8 cellular contexts compared by ENCODE assay signal in genomic region chr5:180828756-180829531, GRCh38. TPM values are rescaled to one million over a fixed set of nuclear protein-coding genes. Genes with fewer than 3 reads are reported as not detected.
DNase-seq lines count a peak whose midpoint lies in the region; ATAC-seq and TF ChIP-seq lines count a peak whose summit lies in the region.
"Not testable (repeated sequence)": the region's sequence is repeated elsewhere in the genome, so short reads cannot be mapped to it uniquely, and the experiment has no call there.

No MANE protein-coding gene starts in this region.

- H3K27me3 ChIP-seq in BLaER1 treated with 17β-estradiol and CSF1 and Interleukin-3, amounts not matched to agents 10 nM and 100 nM; prostate gland (replicated peaks; ENCODE audit: insufficient read depth); testis: not testable (repeated sequence)

- not testable (repeated sequence) for TF ChIP-seq CTCF in endothelial cell (IDR thresholded peaks at IDR 0.05; ENCODE audit: unreplicated experiment); prostate gland (IDR thresholded peaks at IDR 0.05); testis (IDR thresholded peaks at IDR 0.05)

- WGBS in prostate gland, result 95% methylated on average over 13 of the region's 13 CpGs
- WGBS in testis, 2 donors, result 87 to 91% methylated on average over 13 of the region's 13 CpGs

- peak overlapping the region in 3 of 11 experiments; percentile 89 to 99 (median 97); a peak in 4 of 22 replicates for H3K4me2 ChIP-seq in BLaER1 treated with 17β-estradiol and CSF1 and Interleukin-3, amounts not matched to agents 10 nM and 100 nM

- not testable (repeated sequence) for TF ChIP-seq POLR2A in prostate gland (IDR thresholded peaks at IDR 0.05); testis (IDR thresholded peaks at IDR 0.05)

- not testable (repeated sequence) for H3K9me3 Mint-ChIP-seq in IgD-negative memory B cell; activated CD4-positive, alpha-beta T cell treated with anti-CD3 and anti-CD28 coated beads for 36 hours (ENCODE audit: low read depth); activated naive CD8-positive, alpha-beta T cell treated with anti-CD3 and anti-CD28 coated beads, Interleukin-2, amount 10 ng/mL, durations not matched to agents 7 days and 5 days; endothelial cell (ENCODE audit: unreplicated experiment); memory B cell

- DNase-seq in activated CD4-positive, alpha-beta T cell treated with anti-CD3 and anti-CD28 coated beads for 36 hours; activated naive CD8-positive, alpha-beta T cell treated with anti-CD3 and anti-CD28 coated beads, Interleukin-2, amount 10 ng/mL, durations not matched to agents 7 days and 5 days; endothelial cell (ENCODE audit: low spot score); memory B cell (ENCODE audit: low spot score in 2 of 2); prostate gland (ENCODE audit: low spot score); testis: not testable (repeated sequence)

- H3K36me3 Mint-ChIP-seq in IgD-negative memory B cell, result peaks cover 11% of the 10 kb centered on the region
- H3K36me3 Mint-ChIP-seq in activated CD4-positive, alpha-beta T cell treated with anti-CD3 and anti-CD28 coated beads for 36 hours (ENCODE audit: low read depth), result peaks cover 25% of the 10 kb centered on the region
- peaks cover 23% of the 10 kb centered on the region for H3K36me3 Mint-ChIP-seq in activated naive CD8-positive, alpha-beta T cell treated with anti-CD3 and anti-CD28 coated beads, Interleukin-2, amount 10 ng/mL, durations not matched to agents 7 days and 5 days
- H3K36me3 Mint-ChIP-seq in endothelial cell (ENCODE audit: low read depth, unreplicated experiment), result peaks cover 30% of the 10 kb centered on the region
- peaks cover 22% of the 10 kb centered on the region for H3K36me3 Mint-ChIP-seq in memory B cell

- peak overlapping the region in 7 of 10 experiments; percentile 73 to 94 (median 84); a peak in 9 of 20 replicates for H3K4me3 ChIP-seq in BLaER1 treated with 17β-estradiol and CSF1 and Interleukin-3, amounts not matched to agents 10 nM and 100 nM
- H3K4me3 ChIP-seq in prostate gland, testis: not testable (repeated sequence)

- CTCF ChIA-PET in activated CD4-positive, alpha-beta T cell treated with anti-CD3 and anti-CD28 coated beads for 36 hours (lab: Charles Lee), result interaction anchor here (1.4 to 2.5 kb wide), 3 partner anchors 15 to 40 kb away, joined by 4 to 11 read pairs (median 10); no protein-coding TSS in a partner anchor

- peaks cover 16 to 21% (median 20%) of the 10 kb centered on the region in 3 donors for H3K4me1 Mint-ChIP-seq in IgD-negative memory B cell
- H3K4me1 Mint-ChIP-seq in activated CD4-positive, alpha-beta T cell treated with anti-CD3 and anti-CD28 coated beads for 36 hours, result peaks cover 58% of the 10 kb centered on the region
- peaks cover 23% of the 10 kb centered on the region for H3K4me1 Mint-ChIP-seq in activated naive CD8-positive, alpha-beta T cell treated with anti-CD3 and anti-CD28 coated beads, Interleukin-2, amount 10 ng/mL, durations not matched to agents 7 days and 5 days
- H3K4me1 Mint-ChIP-seq in endothelial cell (ENCODE audit: unreplicated experiment), result peaks cover 34% of the 10 kb centered on the region
- H3K4me1 Mint-ChIP-seq in memory B cell, result peaks cover 25% of the 10 kb centered on the region

- H3K27me3 Mint-ChIP-seq in IgD-negative memory B cell; activated CD4-positive, alpha-beta T cell treated with anti-CD3 and anti-CD28 coated beads for 36 hours; activated naive CD8-positive, alpha-beta T cell treated with anti-CD3 and anti-CD28 coated beads, Interleukin-2, amount 10 ng/mL, durations not matched to agents 7 days and 5 days; memory B cell: not testable (repeated sequence)
- peaks cover 19% of the 10 kb centered on the region for H3K27me3 Mint-ChIP-seq in endothelial cell (ENCODE audit: unreplicated experiment)

- peaks cover 27 to 71% (median 33%) of the 10 kb centered on the region in 10 experiments for H3K4me1 ChIP-seq in BLaER1 treated with 17β-estradiol and CSF1 and Interleukin-3, amounts not matched to agents 10 nM and 100 nM
- H3K4me1 ChIP-seq in prostate gland (replicated peaks), result not testable (repeated sequence)
- peaks cover 20% of the 10 kb centered on the region for H3K4me1 ChIP-seq in testis

- intact Hi-C loops in activated CD4-positive, alpha-beta T cell treated with anti-CD3 and anti-CD28 coated beads for 36 hours (cut with DNase I, micrococcal nuclease); prostate gland (cut with DNase I); testis (cut with DNase I; ENCODE audit: low total_unique reads): not testable (repeated sequence)

- peak overlapping the region; percentile 39 to 99 (median 80) for H3K4me3 Mint-ChIP-seq in IgD-negative memory B cell
- peak overlapping the region; percentile 39 for H3K4me3 Mint-ChIP-seq in activated CD4-positive, alpha-beta T cell treated with anti-CD3 and anti-CD28 coated beads for 36 hours
- H3K4me3 Mint-ChIP-seq in activated naive CD8-positive, alpha-beta T cell treated with anti-CD3 and anti-CD28 coated beads, Interleukin-2, amount 10 ng/mL, durations not matched to agents 7 days and 5 days, result peak overlapping the region; percentile 53
- H3K4me3 Mint-ChIP-seq in endothelial cell (ENCODE audit: unreplicated experiment), result peak overlapping the region; percentile 92
- not testable (repeated sequence) for H3K4me3 Mint-ChIP-seq in memory B cell

- not testable (repeated sequence) for ATAC-seq in activated CD4-positive, alpha-beta T cell treated with anti-CD3 and anti-CD28 coated beads for 36 hours; activated naive CD8-positive, alpha-beta T cell treated with anti-CD3 and anti-CD28 coated beads, Interleukin-2, amount 10 ng/mL, durations not matched to agents 7 days and 5 days (ENCODE audit: low read depth); memory B cell (ENCODE audit: low read depth)

- POLR2A ChIA-PET in activated CD4-positive, alpha-beta T cell treated with anti-CD3 and anti-CD28 coated beads for 36 hours (lab: Charles Lee), result interaction anchor here (1.7 kb wide), 1 partner anchor 13 kb away, joined by 5 read pairs; no protein-coding TSS in a partner anchor
- POLR2A ChIA-PET in activated naive CD8-positive, alpha-beta T cell treated with anti-CD3 and anti-CD28 coated beads, Interleukin-2, amount 10 ng/mL, durations not matched to agents 7 days and 5 days (lab: Charles Lee), result interaction anchor here (1.3 to 4.9 kb wide), 4 partner anchors 12 to 35 kb away, joined by 3 to 170 read pairs (median 72); partner anchors contain the start of gene MGAT1

- peak overlapping the region in 5 of 11 experiments; percentile 96 to 99 (median 98); a peak in 8 of 22 replicates for H3K27ac ChIP-seq in BLaER1 treated with 17β-estradiol and CSF1 and Interleukin-3, amounts not matched to agents 10 nM and 100 nM
- H3K27ac ChIP-seq in prostate gland (peak overlapping the region; percentile 95 to 97), testis (peak overlapping the region; percentile 98 to 99)

- H3K9ac ChIP-seq in BLaER1 treated with 17β-estradiol and CSF1 and Interleukin-3, amounts not matched to agents 10 nM and 100 nM, result peak overlapping the region in 2 of 11 experiments; percentile 98 to 99; a peak in 5 of 22 replicates

- peaks cover 0 to 19% (median 0%) of the 10 kb centered on the region in 11 experiments; a peak in 2 of 22 replicates for H4K20me1 ChIP-seq in BLaER1 treated with 17β-estradiol and CSF1 and Interleukin-3, amounts not matched to agents 10 nM and 100 nM

- peaks cover 17 to 27% (median 23%) of the 10 kb centered on the region in 11 experiments for H3K9me3 ChIP-seq in BLaER1 treated with 17β-estradiol and CSF1 and Interleukin-3, amounts not matched to agents 10 nM and 100 nM (replicated peaks in 1 of 11)
- H3K9me3 ChIP-seq in prostate gland, testis: not testable (repeated sequence)

- peaks cover 12 to 19% (median 15%) of the 10 kb centered on the region in 11 experiments; a peak in 21 of 22 replicates for H3K36me3 ChIP-seq in BLaER1 treated with 17β-estradiol and CSF1 and Interleukin-3, amounts not matched to agents 10 nM and 100 nM
- H3K36me3 ChIP-seq in prostate gland; testis (ENCODE audit: low read depth, missing control alignments): not testable (repeated sequence)

- H3K27ac Mint-ChIP-seq in IgD-negative memory B cell (peak overlapping the region in 2 of 3 donors; percentile 23 to 60), endothelial cell (ENCODE audit: unreplicated experiment) (peak overlapping the region; percentile 77), memory B cell (peak overlapping the region; percentile 99)
- peak overlapping the region; percentile 83 for H3K27ac Mint-ChIP-seq in activated CD4-positive, alpha-beta T cell treated with anti-CD3 and anti-CD28 coated beads for 36 hours
- H3K27ac Mint-ChIP-seq in activated naive CD8-positive, alpha-beta T cell treated with anti-CD3 and anti-CD28 coated beads, Interleukin-2, amount 10 ng/mL, durations not matched to agents 7 days and 5 days, result peak overlapping the region; percentile 69

RNA-seq across cellular contexts. Expression of gene MGAT1, which starts 26.3 kb away (rescaled TPM):
- polyA plus RNA-seq in IgD-negative memory B cell (101 TPM), testis (ENCODE audit: insufficient read depth, low read depth, low replicate concordance) (106 TPM)
- total RNA-seq in activated CD4-positive, alpha-beta T cell treated with anti-CD3 and anti-CD28 coated beads for 36 hours, result 100 to 1,000 TPM in 1 of 2 experiments, 10 to 100 TPM in 1; 93.2 to 125 TPM
- total RNA-seq in activated naive CD8-positive, alpha-beta T cell treated with anti-CD3 and anti-CD28 coated beads, Interleukin-2, amount 10 ng/mL, durations not matched to agents 7 days and 5 days, result 100 to 1,000 TPM; 177 to 186 TPM
- total RNA-seq in endothelial cell (ENCODE audit: unreplicated experiment) (115 TPM), prostate gland (100 to 1,000 TPM; 142 to 159 TPM), testis (100 to 1,000 TPM in 1 of 2 donors, 10 to 100 TPM in 1; 95.8 to 136 TPM)

RNA-seq across cellular contexts. Expression of gene ZFP62, which starts 32.1 kb away (rescaled TPM):
- polyA plus RNA-seq in IgD-negative memory B cell (22.1 TPM), testis (ENCODE audit: insufficient read depth, low read depth, low replicate concordance) (29.2 TPM)
- 10 to 100 TPM; 30.3 to 31.8 TPM for total RNA-seq in activated CD4-positive, alpha-beta T cell treated with anti-CD3 and anti-CD28 coated beads for 36 hours
- 10 to 100 TPM; 42.3 to 42.7 TPM for total RNA-seq in activated naive CD8-positive, alpha-beta T cell treated with anti-CD3 and anti-CD28 coated beads, Interleukin-2, amount 10 ng/mL, durations not matched to agents 7 days and 5 days
- total RNA-seq in endothelial cell (ENCODE audit: unreplicated experiment) (30.2 TPM), prostate gland (10 to 100 TPM; 24.5 to 28.1 TPM), testis (10 to 100 TPM; 27.1 to 32.3 TPM)

Comparison
In these comparisons a context has a peak if more than half of its experiments do, and no peak if none do; other contexts are left out.
1. H3K27ac Mint-ChIP-seq: peak in every context shown above with its lines; median percentile 99 in memory B cell; 83 in activated CD4-positive, alpha-beta T cell treated with anti-CD3 and anti-CD28 coated beads for 36 hours; 77 in endothelial cell; 69 in activated naive CD8-positive, alpha-beta T cell treated with anti-CD3 and anti-CD28 coated beads, Interleukin-2, amount 10 ng/mL, durations not matched to agents 7 days and 5 days; 42 in IgD-negative memory B cell.